ENCODE assay signal across 15 cellular contexts in genomic region chr1:155776414-155776813, GRCh38.
DNase-seq lines count a peak whose midpoint lies in the region; ATAC-seq and TF ChIP-seq lines count a peak whose summit lies in the region.
"Had no signal": no experiment of that assay in that cellular context is flagged by ENCODE, and none has a peak within 500 bp of the region (broad histone marks: within the 10 kb centered on the region; RNA-seq: fewer than 3 reads in every experiment).

No MANE protein-coding gene starts in this region.

- H4K20me1 ChIP-seq in HCT116 (ENCODE audit: insufficient read depth) (no peaks in the 10 kb centered on the region), fibroblast of lung (ENCODE audit: control insufficient read depth, extremely low read depth, insufficient read depth, low read length) (no peaks in the 10 kb centered on the region)

- H3K27ac Mint-ChIP-seq in T-helper 17 cell, result no peak overlapping the region
- H3K27ac Mint-ChIP-seq: dendritic cell treated with granulocyte-macrophage colony-stimulating factor and Interleukin-4, amounts not matched to agents 40 ng/mL and 50 ng/mL, for 4 days had no signal

- no peaks in the 10 kb centered on the region for H3K9me2 ChIP-seq in HCT116 (ENCODE audit: insufficient read depth)

- POLR2A ChIA-PET in HCT116 (lab: Charles Lee) (no interaction called here), HEK293T (lab: Yijun Ruan, JAX) (interaction anchor here (0.6 kb wide), 1 partner anchor 30 kb away, joined by 3 read pairs; no protein-coding TSS in a partner anchor)

- DNase-seq in CD1c-positive myeloid dendritic cell (ENCODE audit: extremely low spot score) (peak; percentile 7), HCT116 (ENCODE audit: low read depth, low spot score) (no peak), RPMI7951 (ENCODE audit: low read depth) (peak; percentile 10), fibroblast of lung (ENCODE audit: low read depth in 2 of 2) (peak; percentile 7 to 10), T-helper 17 cell (no peak), HEK293T (ENCODE audit: extremely low spot score) (no peak)
- DNase-seq: foreskin melanocyte; naive thymus-derived CD4-positive, alpha-beta T cell; NCI-H1105 treated with DMSO at 0.1 percent for 48 hours; NCI-H774 had no signal

- no peak overlapping the region for H3K4me3 ChIP-seq in HCT116 (replicated peaks in 1 of 2; ENCODE audit: low read depth in 1 of 2, low read length in 2 of 2)
- H3K4me3 ChIP-seq in fibroblast of lung (replicated peaks in 1 of 4; ENCODE audit: control extremely low read depth in 1 of 4, insufficient read depth in 1 of 4, low read depth in 3 of 4, low read length in 4 of 4), result no peak overlapping the region
- H3K4me3 ChIP-seq: SK-N-MC, suprapubic skin had no signal

- H3K27me3 ChIP-seq in HCT116 (ENCODE audit: insufficient read depth, low read length) (no peaks in the 10 kb centered on the region), fibroblast of lung (ENCODE audit: control insufficient read depth, insufficient read depth, low read length) (no peaks in the 10 kb centered on the region)
- H3K27me3 ChIP-seq: suprapubic skin had no signal

- H3K4me3 Mint-ChIP-seq in T-helper 17 cell, result no peak overlapping the region
- H3K4me3 Mint-ChIP-seq: dendritic cell treated with granulocyte-macrophage colony-stimulating factor and Interleukin-4, amounts not matched to agents 40 ng/mL and 50 ng/mL, for 4 days; naive thymus-derived CD4-positive, alpha-beta T cell had no signal

- CTCF ChIA-PET in HCT116 (lab: Charles Lee) (no interaction called here), HEK293T (lab: Yijun Ruan, JAX) (no interaction called here)

- no peaks in the 10 kb centered on the region for H3K9me3 ChIP-seq in HCT116 (ENCODE audit: control insufficient read depth in 1 of 2, insufficient read depth in 1 of 2, low read depth in 1 of 2, low read length in 2 of 2)
- H3K9me3 ChIP-seq in fibroblast of lung (ENCODE audit: control insufficient read depth, insufficient read depth, low read depth, low read length), result no peaks in the 10 kb centered on the region
- no peaks in the 10 kb centered on the region for H3K9me3 ChIP-seq in T-helper 17 cell (ENCODE audit: control insufficient read depth, low read length, poor library complexity, severe bottlenecking)
- H3K9me3 ChIP-seq: suprapubic skin had no signal

- H2AFZ ChIP-seq in HCT116 (ENCODE audit: low read depth, low read length, poor library complexity, severe bottlenecking), result no peak overlapping the region
- H2AFZ ChIP-seq in fibroblast of lung (ENCODE audit: low read length), result no peak overlapping the region

- RAD21 ChIA-PET in HCT116 (lab: Charles Lee; ENCODE audit: low non-redundant PET in 1 of 2, low total read pairs in 2 of 2, uncharacterized antibody in 2 of 2, unreplicated experiment in 2 of 2), result no interaction called here

- intact Hi-C loops in HCT116 (cut with micrococcal nuclease), result no loop called here

- H3K4me1 ChIP-seq in HCT116 (ENCODE audit: control insufficient read depth in 1 of 2, insufficient read depth in 2 of 2, low read length in 2 of 2) (no peaks in the 10 kb centered on the region), fibroblast of lung (ENCODE audit: control insufficient read depth, extremely low read depth, insufficient read depth, low read length) (no peaks in the 10 kb centered on the region)
- H3K4me1 ChIP-seq: suprapubic skin had no signal

- H3K4me2 ChIP-seq in HCT116 (ENCODE audit: low read length) (no peak overlapping the region), fibroblast of lung (ENCODE audit: extremely low read depth, insufficient read depth, low read length) (no peak overlapping the region)

- H3K79me2 ChIP-seq in HCT116 (ENCODE audit: insufficient read depth, low read length) (no peaks in the 10 kb centered on the region), fibroblast of lung (ENCODE audit: control insufficient read depth, insufficient read depth, low read length) (no peaks in the 10 kb centered on the region)

- no peak for TF ChIP-seq POLR2A in HCT116 (IDR thresholded peaks at IDR 0.05; ENCODE audit: borderline replicate concordance, extremely low read depth, insufficient read depth, insufficient read length)

- no TSS peak for BruUV-seq in HCT116 (replicated peaks; lab: Mats Ljungman, UMichigan)

- H3K36me3 ChIP-seq in HCT116 (ENCODE audit: control insufficient read depth in 1 of 2, insufficient read depth in 2 of 2, low read length in 2 of 2), result peaks cover 13 to 32% of the 10 kb centered on the region in 2 experiments
- peaks cover under 1% of the 10 kb centered on the region for H3K36me3 ChIP-seq in fibroblast of lung (ENCODE audit: control insufficient read depth, insufficient read depth, low read length)

- no peak for ATAC-seq in HCT116
- no peak for ATAC-seq in HG02623 (IDR thresholded peaks at IDR 0.05; ENCODE audit: unreplicated experiment)
- no peak for ATAC-seq in HG03565 (IDR thresholded peaks at IDR 0.05; ENCODE audit: unreplicated experiment)
- ATAC-seq in T-helper 17 cell, result no peak
- ATAC-seq: naive thymus-derived CD4-positive, alpha-beta T cell had no signal

- H3K27ac ChIP-seq in HCT116 (ENCODE audit: low read depth, low read length), result no peak overlapping the region
- H3K27ac ChIP-seq in fibroblast of lung (ENCODE audit: insufficient read depth, low read length), result no peak overlapping the region
- H3K27ac ChIP-seq: SK-N-MC, suprapubic skin had no signal

- H3K27me3 Mint-ChIP-seq in T-helper 17 cell, result no peaks in the 10 kb centered on the region
- H3K27me3 Mint-ChIP-seq: dendritic cell treated with granulocyte-macrophage colony-stimulating factor and Interleukin-4, amounts not matched to agents 40 ng/mL and 50 ng/mL, for 4 days; naive thymus-derived CD4-positive, alpha-beta T cell had no signal

- H3K36me3 Mint-ChIP-seq in T-helper 17 cell (ENCODE audit: low read depth), result peaks cover 14% of the 10 kb centered on the region

- no peak for TF ChIP-seq CTCF in HCT116 (IDR thresholded peaks at IDR 0.05 in 2 of 3, conservative IDR thresholded peaks at IDR 0.05 in 1 of 3; ENCODE audit: borderline replicate concordance in 1 of 3, insufficient read depth in 1 of 3, low read depth in 2 of 3, low read length in 2 of 3)
- TF ChIP-seq CTCF in fibroblast of lung (conservative IDR thresholded peaks at IDR 0.05 in 1 of 2, IDR thresholded peaks at IDR 0.05 in 1 of 2; ENCODE audit: low read depth in 1 of 2, low read length in 2 of 2), result no peak

- no peak for TF ChIP-seq RAD21 in HCT116 (IDR thresholded peaks at IDR 0.05; ENCODE audit: low read depth)

- H3K4me1 Mint-ChIP-seq in T-helper 17 cell, result peaks cover 7% of the 10 kb centered on the region

- H3K9ac ChIP-seq in HCT116 (ENCODE audit: low read length), result no peak overlapping the region
- no peak overlapping the region for H3K9ac ChIP-seq in fibroblast of lung (ENCODE audit: insufficient read depth, low read length)

TF ChIP-seq in HCT116, 20 proteins besides CTCF, POLR2A, EP300 and RAD21 (continues in another document):
- TF ChIP-seq EGR1 (IDR thresholded peaks at IDR 0.05; ENCODE audit: low read depth), result no peak
- TF ChIP-seq JUND (IDR thresholded peaks at IDR 0.05), result no peak
- TF ChIP-seq CEBPB (IDR thresholded peaks at IDR 0.05; ENCODE audit: low read depth), result peak; percentile 64
- TF ChIP-seq YY1 (IDR thresholded peaks at IDR 0.05; ENCODE audit: extremely low read depth, insufficient replicate concordance, low read depth, low read length), result no peak
- TF ChIP-seq FOSL1 (IDR thresholded peaks at IDR 0.05; ENCODE audit: low read depth), result no peak
- TF ChIP-seq EZH2phosphoT487 (IDR thresholded peaks at IDR 0.05; ENCODE audit: borderline replicate concordance), result no peak
- TF ChIP-seq, protein P1, sequence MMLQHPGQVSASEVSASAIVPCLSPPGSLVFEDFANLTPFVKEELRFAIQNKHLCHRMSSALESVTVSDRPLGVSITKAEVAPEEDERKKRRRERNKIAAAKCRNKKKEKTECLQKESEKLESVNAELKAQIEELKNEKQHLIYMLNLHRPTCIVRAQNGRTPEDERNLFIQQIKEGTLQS (IDR thresholded peaks at IDR 0.05), result peak; percentile 26; the same call in 1 of the 2 replicates
- TF ChIP-seq POLR2AphosphoS5 (IDR thresholded peaks at IDR 0.05; ENCODE audit: low read depth, low read length), result no peak
- no peak for TF ChIP-seq SIN3A (IDR thresholded peaks at IDR 0.05; ENCODE audit: low read depth)

TF ChIP-seq in HEK293T, 16 proteins besides CTCF, POLR2A, EP300 and RAD21:
- TF ChIP-seq HDGF (IDR thresholded peaks at IDR 0.05; ENCODE audit: borderline replicate concordance) (no peak), ZNF384 (IDR thresholded peaks at IDR 0.05) (no peak), LEF1 (IDR thresholded peaks at IDR 0.05; ENCODE audit: borderline replicate concordance) (no peak), NFRKB (IDR thresholded peaks at IDR 0.05) (no peak), CTBP1 (IDR thresholded peaks at IDR 0.05; ENCODE audit: borderline replicate concordance) (no peak), BHLHE40 (IDR thresholded peaks at IDR 0.05; ENCODE audit: borderline replicate concordance) (no peak)

Comparison
In these comparisons a context has a peak if more than half of its experiments do, and no peak if none do; other contexts are left out.
1. DNase-seq: peak in CD1c-positive myeloid dendritic cell (single experiment), RPMI7951 (single experiment) and fibroblast of lung (2 of 2); none in HCT116 (single experiment), T-helper 17 cell (0 of 3) and HEK293T (single experiment).